In genomic region chr1:244461254-244462071, GRCh38 we compare ENCODE assay signal across 1 cellular context.
TF ChIP-seq lines count a peak whose summit lies in the region.

TSS of gene CATSPERE (plus strand) at chr1:244461273. CDS start at chr1:244461430, 157 bp downstream.

TF ChIP-seq in WTC11, 78 proteins besides CTCF, POLR2A, EP300 and RAD21 (continued from another document):
- TF ChIP-seq ARID4B (CRISPR knock-in tag; IDR thresholded peaks at IDR 0.05; ENCODE audit: borderline replicate concordance) (peak; percentile 63; the same call in 1 of the 2 replicates), ZMAT4 (CRISPR knock-in tag; IDR thresholded peaks at IDR 0.05) (no peak), PREB (CRISPR knock-in tag; IDR thresholded peaks at IDR 0.05; ENCODE audit: borderline replicate concordance) (no peak), ZNF121 (CRISPR knock-in tag; IDR thresholded peaks at IDR 0.05) (peak; percentile 34; the same call in 1 of the 2 replicates), TEAD1 (CRISPR knock-in tag; IDR thresholded peaks at IDR 0.05) (peak; percentile 85; the same call in 1 of the 2 replicates), ZNF512 (CRISPR knock-in tag; IDR thresholded peaks at IDR 0.05; ENCODE audit: borderline replicate concordance) (no peak), MXD4 (CRISPR knock-in tag; IDR thresholded peaks at IDR 0.05; ENCODE audit: borderline replicate concordance) (no peak), HMGXB4 (CRISPR knock-in tag; IDR thresholded peaks at IDR 0.05) (0 out of 2 replicates have a peak, but pooled peaks have one; percentile 64), PRRX2 (CRISPR knock-in tag; IDR thresholded peaks at IDR 0.05) (0 out of 2 replicates have a peak, but pooled peaks have one; percentile 12), MYBL2 (CRISPR knock-in tag; IDR thresholded peaks at IDR 0.05) (peak; percentile 70; the same call in 1 of the 2 replicates), ZNF232 (CRISPR knock-in tag; IDR thresholded peaks at IDR 0.05) (peak; percentile 69; the same call in 1 of the 2 replicates), E2F5 (CRISPR knock-in tag; IDR thresholded peaks at IDR 0.05) (peak; percentile 86), FOXP4 (CRISPR knock-in tag; IDR thresholded peaks at IDR 0.05) (peak; percentile 84), E2F1 (CRISPR knock-in tag; IDR thresholded peaks at IDR 0.05) (peak; percentile 65; the same call in 1 of the 2 replicates), ETV6 (CRISPR knock-in tag; IDR thresholded peaks at IDR 0.05) (peak; percentile 47; the same call in 1 of the 2 replicates), ZBTB21 (CRISPR knock-in tag; IDR thresholded peaks at IDR 0.05; ENCODE audit: borderline replicate concordance) (peak; percentile 77; the same call in 1 of the 2 replicates), CREB1 (CRISPR knock-in tag; IDR thresholded peaks at IDR 0.05) (no peak), E2F4 (CRISPR knock-in tag; IDR thresholded peaks at IDR 0.05; ENCODE audit: borderline replicate concordance, low read depth) (no peak), ZNF423 (CRISPR knock-in tag; IDR thresholded peaks at IDR 0.05) (no peak), AR (CRISPR knock-in tag; IDR thresholded peaks at IDR 0.05) (no peak), EMX1 (CRISPR knock-in tag; IDR thresholded peaks at IDR 0.05) (no peak), FOXP1 (CRISPR knock-in tag; IDR thresholded peaks at IDR 0.05; ENCODE audit: borderline replicate concordance) (peak; percentile 65), ZNF671 (CRISPR knock-in tag; IDR thresholded peaks at IDR 0.05) (0 out of 2 replicates have a peak, but pooled peaks have one; percentile 55), ZBTB43 (CRISPR knock-in tag; IDR thresholded peaks at IDR 0.05) (peak; percentile 71; the same call in 1 of the 2 replicates), GTF2I (CRISPR knock-in tag; conservative IDR thresholded peaks at IDR 0.05) (no peak; the same call in 1 of the 2 replicates)
TF ChIP-seq in WTC11: peak in this region for 26.
